ENCODE assay signal across 11 cellular contexts in genomic region chr5:95883185-95884020, GRCh38.
A peak's percentile ranks its signal among the peaks of the same experiment; 100 is the strongest.
DNase-seq lines count a peak whose midpoint lies in the region; ATAC-seq and FAIRE-seq lines count a peak whose summit lies in the region.
"Had no signal": no experiment of that assay in that cellular context is flagged by ENCODE, and none has a peak within 500 bp of the region (broad histone marks: within the 10 kb centered on the region; RNA-seq: fewer than 3 reads in every experiment).

No MANE protein-coding gene starts in this region.

- peaks cover 26 to 62% (median 32%) of the 10 kb centered on the region in 10 experiments for H3K4me1 ChIP-seq in BLaER1 treated with 17β-estradiol and CSF1 and Interleukin-3, amounts not matched to agents 10 nM and 100 nM

- peaks cover 0 to 21% (median 11%) of the 10 kb centered on the region in 11 experiments; a peak in 15 of 22 replicates for H3K36me3 ChIP-seq in BLaER1 treated with 17β-estradiol and CSF1 and Interleukin-3, amounts not matched to agents 10 nM and 100 nM

- peaks cover under 1% of the 10 kb centered on the region for H3K4me1 Mint-ChIP-seq in activated naive CD4-positive, alpha-beta T cell treated with anti-CD3 and anti-CD28 coated beads for 36 hours (ENCODE audit: low read depth)

- peak overlapping the region in 5 of 10 experiments; percentile 5 to 31 (median 10); a peak in 5 of 20 replicates for H3K4me3 ChIP-seq in BLaER1 treated with 17β-estradiol and CSF1 and Interleukin-3, amounts not matched to agents 10 nM and 100 nM
- H3K4me3 ChIP-seq: lung had no signal

- H4K20me1 ChIP-seq in BLaER1 treated with 17β-estradiol and CSF1 and Interleukin-3, amounts not matched to agents 10 nM and 100 nM: no peaks in the 10 kb centered on the region

- H3K27ac Mint-ChIP-seq in activated naive CD4-positive, alpha-beta T cell treated with anti-CD3 and anti-CD28 coated beads for 36 hours: no peak overlapping the region

- H3K27me3 ChIP-seq in BLaER1 treated with 17β-estradiol and CSF1 and Interleukin-3, amounts not matched to agents 10 nM and 100 nM: no peaks in the 10 kb centered on the region

- CTCF ChIA-PET in activated naive CD4-positive, alpha-beta T cell treated with anti-CD3 and anti-CD28 coated beads for 36 hours (lab: Charles Lee): no interaction called here

- peak overlapping the region in 9 of 11 experiments; percentile 14 to 56 (median 19); a peak in 9 of 22 replicates for H3K9ac ChIP-seq in BLaER1 treated with 17β-estradiol and CSF1 and Interleukin-3, amounts not matched to agents 10 nM and 100 nM

- peak overlapping the region; percentile 35 to 79 (median 58); a peak in 19 of 22 replicates for H3K27ac ChIP-seq in BLaER1 treated with 17β-estradiol and CSF1 and Interleukin-3, amounts not matched to agents 10 nM and 100 nM
- peak overlapping the region; percentile 84 for H3K27ac ChIP-seq in epithelial cell of prostate

- ATAC-seq in GM19463 (IDR thresholded peaks at IDR 0.05; ENCODE audit: unreplicated experiment): peak; percentile 50
- ATAC-seq in HG03103 (IDR thresholded peaks at IDR 0.05; ENCODE audit: low read depth, unreplicated experiment): peak; percentile 43
- no peak for ATAC-seq in left ventricle myocardium superior

- no peak overlapping the region for H3K4me3 Mint-ChIP-seq in activated naive CD4-positive, alpha-beta T cell treated with anti-CD3 and anti-CD28 coated beads for 36 hours

- DNase-seq in epithelial cell of prostate (ENCODE audit: low read depth, low spot score) (peak; percentile 64), GM03348 (ENCODE audit: low spot score) (no peak), HTR-8/SVneo (ENCODE audit: insufficient read length, low spot score) (no peak), left ventricle myocardium superior (no peak)
- DNase-seq in activated naive CD4-positive, alpha-beta T cell treated with anti-CD3 and anti-CD28 coated beads for 36 hours: no peak
- DNase-seq: C1 segment of cervical spinal cord; NK-92 treated with Interleukin-12 subunit alpha and Interleukin-12 subunit beta, amount 100 ng/mL, for 24 hours had no signal

- peaks cover 7% of the 10 kb centered on the region for H3K36me3 Mint-ChIP-seq in activated naive CD4-positive, alpha-beta T cell treated with anti-CD3 and anti-CD28 coated beads for 36 hours (ENCODE audit: low read depth)

- H3K9me3 ChIP-seq in BLaER1 treated with 17β-estradiol and CSF1 and Interleukin-3, amounts not matched to agents 10 nM and 100 nM (replicated peaks in 1 of 11): no peaks in the 10 kb centered on the region; a peak in 1 of 22 replicates

- peak overlapping the region; percentile 51 to 82 (median 72) for H3K4me2 ChIP-seq in BLaER1 treated with 17β-estradiol and CSF1 and Interleukin-3, amounts not matched to agents 10 nM and 100 nM

- no peaks in the 10 kb centered on the region for H3K27me3 Mint-ChIP-seq in activated naive CD4-positive, alpha-beta T cell treated with anti-CD3 and anti-CD28 coated beads for 36 hours (ENCODE audit: low read depth)

- no peaks in the 10 kb centered on the region for H3K9me3 Mint-ChIP-seq in activated naive CD4-positive, alpha-beta T cell treated with anti-CD3 and anti-CD28 coated beads for 36 hours

- FAIRE-seq in HTR-8/SVneo (lab: Jason Lieb, UNC): no peak

- intact Hi-C loops in activated naive CD4-positive, alpha-beta T cell treated with anti-CD3 and anti-CD28 coated beads for 36 hours (cut with micrococcal nuclease): loop anchor here (2.0 kb wide), 1 partner anchor 25 kb away; no protein-coding TSS in a partner anchor
- intact Hi-C loops in left ventricle myocardium superior (cut with micrococcal nuclease): no loop called here
